Comparison of ENCODE assay signal across 23 cellular contexts in the genomic region with DNA sequence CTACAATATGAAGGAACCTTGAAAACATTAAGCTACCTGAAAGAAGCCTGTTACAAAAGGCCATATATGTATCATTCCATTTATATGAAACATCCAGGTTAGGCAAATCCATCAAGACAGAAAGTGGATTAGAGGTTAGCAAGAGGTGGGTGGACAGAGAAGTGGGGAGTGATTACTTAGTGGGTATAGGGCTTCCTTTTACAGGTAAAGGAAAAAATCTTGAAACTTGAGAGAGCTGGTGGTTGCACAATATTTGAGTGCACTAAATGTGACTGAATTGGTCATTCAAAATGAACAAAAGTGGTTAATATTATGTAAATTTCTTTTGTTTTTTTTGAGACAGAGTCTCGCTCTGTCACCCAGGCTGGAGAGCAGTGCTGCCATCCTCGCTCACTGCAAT.
DNase-seq lines count a peak whose midpoint lies in the region; ATAC-seq, FAIRE-seq and TF ChIP-seq lines count a peak whose summit lies in the region.
"Had no signal": no experiment of that assay in that cellular context is flagged by ENCODE, and none has a peak within 500 bp of the region (broad histone marks: within the 10 kb centered on the region; RNA-seq: fewer than 3 reads in every experiment).

No MANE protein-coding gene starts in this region.

- TF ChIP-seq POLR2A in HepG2 (IDR thresholded peaks at IDR 0.05; ENCODE audit: insufficient read depth in 1 of 2, low read depth in 2 of 2, low read length in 2 of 2), result no peak
- no peak for TF ChIP-seq POLR2A in right lobe of liver (IDR thresholded peaks at IDR 0.05)
- TF ChIP-seq POLR2A in K562 (conservative IDR thresholded peaks at IDR 0.05), result no peak

- H2AFZ ChIP-seq in HepG2 (ENCODE audit: low read length), result no peak overlapping the region
- no peak overlapping the region for H2AFZ ChIP-seq in K562 (ENCODE audit: low read depth, low read length)

- intact Hi-C loops in HepG2 (cut with micrococcal nuclease; ENCODE audit: unreplicated experiment) (no loop called here), right lobe of liver (cut with DNase I) (no loop called here), K562 (cut with micrococcal nuclease) (no loop called here), left lung (cut with DNase I) (no loop called here), upper lobe of right lung (cut with DNase I) (no loop called here), left cardiac atrium (cut with DNase I) (no loop called here)

- no peaks in the 10 kb centered on the region for H3K79me2 ChIP-seq in HepG2 (ENCODE audit: insufficient read depth, low read length)
- H3K79me2 ChIP-seq in K562 (ENCODE audit: control insufficient read depth, insufficient read depth, low read length), result no peaks in the 10 kb centered on the region

- H3K27me3 ChIP-seq in HepG2 (ENCODE audit: control insufficient read depth in 1 of 2, insufficient read depth in 2 of 2, low read length in 2 of 2) (no peaks in the 10 kb centered on the region), right lobe of liver (no peaks in the 10 kb centered on the region), K562 (ENCODE audit: control insufficient read depth in 2 of 2, insufficient read depth in 2 of 2, low read length in 2 of 2) (peaks cover 2 to 31% of the 10 kb centered on the region in 2 experiments; a peak in 4 of 5 replicates), left lung (no peaks in the 10 kb centered on the region), upper lobe of right lung (no peaks in the 10 kb centered on the region)
- H3K27me3 ChIP-seq: BLaER1 had no signal

- POLR2A ChIA-PET in HepG2 (lab: Yijun Ruan, JAX) (no interaction called here), K562 (lab: Yijun Ruan, JAX) (no interaction called here)

- BruUV-seq in HepG2 (replicated peaks; lab: Mats Ljungman, UMichigan) (no TSS peak), K562 (replicated peaks; lab: Mats Ljungman, UMichigan) (no TSS peak)

- H3K4me3 ChIP-seq in HepG2 (replicated peaks in 1 of 3; ENCODE audit: insufficient read depth in 1 of 3, low read depth in 2 of 3, low read length in 3 of 3) (no peak overlapping the region), right lobe of liver (no peak overlapping the region), K562 (no peak overlapping the region), left lung (no peak overlapping the region), upper lobe of right lung (no peak overlapping the region)
- H3K4me3 ChIP-seq: BLaER1, HAP-1 had no signal

- FAIRE-seq in HepG2 (lab: Jason Lieb, UNC), result no peak
- no peak for FAIRE-seq in K562 (lab: Jason Lieb, UNC)
- FAIRE-seq: A204.1, G401.6, GM12892, H54 had no signal

- H3K36me3 ChIP-seq in HepG2 (replicated peaks in 1 of 2; ENCODE audit: control insufficient read depth in 1 of 2, insufficient read depth in 2 of 2, low read length in 2 of 2) (no peaks in the 10 kb centered on the region), right lobe of liver (no peaks in the 10 kb centered on the region), K562 (ENCODE audit: control insufficient read depth, insufficient read depth, low read length) (no peaks in the 10 kb centered on the region), left lung (no peaks in the 10 kb centered on the region), upper lobe of right lung (no peaks in the 10 kb centered on the region)
- H3K36me3 ChIP-seq: BLaER1, HAP-1 had no signal

- TF ChIP-seq EP300 in HepG2 (IDR thresholded peaks at IDR 0.05; ENCODE audit: low read depth in 2 of 2, low read length in 2 of 2) (no peak), HepG2 (CRISPR knock-in tag; IDR thresholded peaks at IDR 0.05; ENCODE audit: borderline replicate concordance) (no peak), K562 (IDR thresholded peaks at IDR 0.05; ENCODE audit: low read length) (no peak)

- TF ChIP-seq CTCF in HepG2 (CRISPR knock-in tag; IDR thresholded peaks at IDR 0.05) (no peak), right lobe of liver (IDR thresholded peaks at IDR 0.05) (no peak), K562 (IDR thresholded peaks at IDR 0.05 in 2 of 3, conservative IDR thresholded peaks at IDR 0.05 in 1 of 3; ENCODE audit: insufficient read depth in 2 of 3, low read depth in 1 of 3, low read length in 3 of 3) (no peak), left lung (IDR thresholded peaks at IDR 0.05) (no peak), upper lobe of right lung (IDR thresholded peaks at IDR 0.05) (no peak)

- ATAC-seq in HepG2 (no peak), right lobe of liver (no peak), K562 (no peak), left lung (peak; percentile 79), upper lobe of right lung (peak; percentile 42), left cardiac atrium (no peak)
- ATAC-seq: CD8-positive, alpha-beta T cell had no signal

- no peak overlapping the region for H3K9ac ChIP-seq in HepG2 (ENCODE audit: insufficient read depth, low read depth, low read length)
- H3K9ac ChIP-seq in K562 (ENCODE audit: insufficient read depth in 1 of 2, low read depth in 2 of 2, low read length in 2 of 2), result no peak overlapping the region
- H3K9ac ChIP-seq: BLaER1 had no signal

- H4K20me1 ChIP-seq in HepG2 (ENCODE audit: insufficient read depth, low read length) (no peaks in the 10 kb centered on the region), K562 (replicated peaks; ENCODE audit: control insufficient read depth, insufficient read depth, low read length) (no peaks in the 10 kb centered on the region; the same call in 1 of the 2 replicates)
- H4K20me1 ChIP-seq: BLaER1 had no signal

- H3K27ac ChIP-seq in HepG2 (ENCODE audit: extremely low read length, insufficient read depth, low read length), result no peak overlapping the region
- H3K27ac ChIP-seq in right lobe of liver, result no peak overlapping the region
- H3K27ac ChIP-seq in K562 (ENCODE audit: extremely low read depth, low read depth, low read length), result no peak overlapping the region
- no peak overlapping the region for H3K27ac ChIP-seq in left lung
- no peak overlapping the region for H3K27ac ChIP-seq in upper lobe of right lung
- H3K27ac ChIP-seq: 22Rv1, BLaER1, C4-2B had no signal

- in situ Hi-C loops in HepG2 (cut with HindIII; ENCODE audit: extremely low pct_ligation_motif_present, low pct_unique_long_range_greater_than_20kb) (no loop called here), K562 (cut with MboI) (no loop called here)

- DNase-seq in HepG2 (ENCODE audit: low spot score) (no peak), right lobe of liver (no peak), K562 (ENCODE audit: extremely low read depth in 1 of 4, low spot score in 3 of 4) (no peak), left lung (no peak), upper lobe of right lung (no peak), SHP77 treated with DMSO at 0.1 percent for 48 hours (lab: John Stamatoyannopoulos, UW) (no peak), left cardiac atrium (no peak)
- DNase-seq in activated CD4-positive, alpha-beta T cell treated with anti-CD3 and anti-CD28 coated beads for 4 hours, result no peak
- DNase-seq: CD4-positive, CD25-positive, alpha-beta regulatory T cell; CD8-positive, alpha-beta T cell; DMS153; DND-41; GOT3; HFFc6 had no signal

- H3K4me2 ChIP-seq in HepG2 (ENCODE audit: low read depth, low read length) (no peak overlapping the region), K562 (ENCODE audit: insufficient read depth, low read length) (no peak overlapping the region)
- H3K4me2 ChIP-seq: BLaER1 had no signal

- no peak for TF ChIP-seq RAD21 in HepG2 (CRISPR knock-in tag; IDR thresholded peaks at IDR 0.05)
- no peak for TF ChIP-seq RAD21 in K562 (CRISPR knock-in tag; conservative IDR thresholded peaks at IDR 0.05 in 1 of 2, IDR thresholded peaks at IDR 0.05 in 1 of 2)

- H3K9me1 ChIP-seq in K562 (ENCODE audit: control insufficient read depth, insufficient read depth, low read length), result no peaks in the 10 kb centered on the region

- WGBS in HepG2 (ENCODE audit: low lambda C conversion rate), result 91% methylated on average over 2 of the region's 2 CpGs
- WGBS in right lobe of liver (ENCODE audit: insufficient coverage, low coverage, low lambda C conversion rate, missing lambda C conversion rate), result 100% methylated on average over 1 of the region's 2 CpGs
- WGBS in K562 (ENCODE audit: insufficient coverage, low coverage, missing lambda C conversion rate), result 14% methylated on average over 2 of the region's 2 CpGs

- H3K4me1 ChIP-seq in HepG2 (ENCODE audit: insufficient read depth, low read length), result peaks cover 24% of the 10 kb centered on the region
- H3K4me1 ChIP-seq in right lobe of liver, result no peaks in the 10 kb centered on the region
- peaks cover 0 to 2% of the 10 kb centered on the region in 2 experiments; a peak in 1 of 5 replicates for H3K4me1 ChIP-seq in K562 (replicated peaks in 1 of 2; ENCODE audit: control insufficient read depth in 2 of 2, insufficient read depth in 2 of 2, low read length in 2 of 2)
- no peaks in the 10 kb centered on the region for H3K4me1 ChIP-seq in left lung
- H3K4me1 ChIP-seq in upper lobe of right lung, result no peaks in the 10 kb centered on the region
- H3K4me1 ChIP-seq: BLaER1 had no signal

- CTCF ChIA-PET in HepG2 (lab: Yijun Ruan, JAX; ENCODE audit: low intra/inter-chr PET ratio, low total read pairs), result no interaction called here
- CTCF ChIA-PET in K562 (lab: Yijun Ruan, JAX; ENCODE audit: low intra/inter-chr PET ratio), result no interaction called here

- no peaks in the 10 kb centered on the region for H3K9me3 ChIP-seq in HepG2 (ENCODE audit: low read length)
- H3K9me3 ChIP-seq in right lobe of liver, result no peaks in the 10 kb centered on the region
- H3K9me3 ChIP-seq in K562 (replicated peaks; ENCODE audit: control insufficient read depth, insufficient read depth, low read depth, low read length), result no peaks in the 10 kb centered on the region
- H3K9me3 ChIP-seq in left lung, result no peaks in the 10 kb centered on the region
- H3K9me3 ChIP-seq in upper lobe of right lung, result no peaks in the 10 kb centered on the region
- H3K9me3 ChIP-seq: BLaER1, Caco-2, HAP-1 had no signal

TF ChIP-seq in HepG2, 621 proteins besides CTCF, POLR2A, EP300 and RAD21:
- TF ChIP-seq SRY (CRISPR knock-in tag; IDR thresholded peaks at IDR 0.05) (no peak), CEBPB (IDR thresholded peaks at IDR 0.05; ENCODE audit: borderline replicate concordance, low read depth, low read length) (peak; percentile 64)

TF ChIP-seq in K562, 482 proteins besides CTCF, POLR2A, EP300 and RAD21 (continues in another document):
- TF ChIP-seq CEBPB (tag; IDR thresholded peaks at IDR 0.05), result peak; percentile 70
- TF ChIP-seq, protein P1, sequence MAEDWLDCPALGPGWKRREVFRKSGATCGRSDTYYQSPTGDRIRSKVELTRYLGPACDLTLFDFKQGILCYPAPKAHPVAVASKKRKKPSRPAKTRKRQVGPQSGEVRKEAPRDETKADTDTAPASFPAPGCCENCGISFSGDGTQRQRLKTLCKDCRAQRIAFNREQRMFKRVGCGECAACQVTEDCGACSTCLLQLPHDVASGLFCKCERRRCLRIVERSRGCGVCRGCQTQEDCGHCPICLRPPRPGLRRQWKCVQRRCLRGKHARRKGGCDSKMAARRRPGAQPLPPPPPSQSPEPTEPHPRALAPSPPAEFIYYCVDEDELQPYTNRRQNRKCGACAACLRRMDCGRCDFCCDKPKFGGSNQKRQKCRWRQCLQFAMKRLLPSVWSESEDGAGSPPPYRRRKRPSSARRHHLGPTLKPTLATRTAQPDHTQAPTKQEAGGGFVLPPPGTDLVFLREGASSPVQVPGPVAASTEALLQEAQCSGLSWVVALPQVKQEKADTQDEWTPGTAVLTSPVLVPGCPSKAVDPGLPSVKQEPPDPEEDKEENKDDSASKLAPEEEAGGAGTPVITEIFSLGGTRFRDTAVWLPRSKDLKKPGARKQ (CRISPR knock-in tag; IDR thresholded peaks at IDR 0.05), result no peak

Comparison
In these comparisons a context has a peak if more than half of its experiments do, and no peak if none do; other contexts are left out.
1. ATAC-seq: peak in left lung (single experiment) and upper lobe of right lung (single experiment); none in HepG2 (single experiment), right lobe of liver (0 of 4), K562 (single experiment) and left cardiac atrium (0 of 2).